In genomic region chr9:36112516-36112915, GRCh38 we compare ENCODE assay signal across 22 cellular contexts. TPM values are rescaled to one million over a fixed set of nuclear protein-coding genes. Genes with fewer than 3 reads are reported as not detected.
DNase-seq lines count a peak whose midpoint lies in the region; ATAC-seq and TF ChIP-seq lines count a peak whose summit lies in the region.
"Had no signal": no experiment of that assay in that cellular context is flagged by ENCODE, and none has a peak within 500 bp of the region (broad histone marks: within the 10 kb centered on the region; RNA-seq: fewer than 3 reads in every experiment).

No MANE protein-coding gene starts in this region.

- POLR2A ChIA-PET in activated CD4-positive, alpha-beta T cell treated with anti-CD3 and anti-CD28 coated beads for 36 hours (lab: Charles Lee) = no interaction called here

- no CpG with 5 or more reads among the region's 3 CpGs for WGBS in mesendoderm (ENCODE audit: extremely low coverage, insufficient coverage, low lambda C conversion rate)
- no CpG with 5 or more reads among the region's 3 CpGs for WGBS in neuronal stem cell (ENCODE audit: extremely low coverage in 2 of 2, insufficient read length in 2 of 2, insufficient replicate concordance in 1 of 2), 2 donors

- H3K27ac Mint-ChIP-seq in activated CD4-positive, alpha-beta T cell treated with anti-CD3 and anti-CD28 coated beads for 36 hours = no peak overlapping the region

- no peak overlapping the region for H2BK15ac ChIP-seq in mesendoderm (replicated peaks; ENCODE audit: low read depth)
- H2BK15ac ChIP-seq in neuronal stem cell (ENCODE audit: low read length) = no peak overlapping the region

- no peak overlapping the region for H3K9ac ChIP-seq in mesendoderm (ENCODE audit: low read length)
- no peak overlapping the region for H3K9ac ChIP-seq in neuronal stem cell (ENCODE audit: low read depth, low read length, poor library complexity)
- H3K9ac ChIP-seq: GM23248 had no signal

- H3K27me3 ChIP-seq in cardiac muscle cell (no peaks in the 10 kb centered on the region), mesendoderm (ENCODE audit: insufficient read depth, low read length, poor library complexity) (no peaks in the 10 kb centered on the region), neuronal stem cell (ENCODE audit: control insufficient read depth in 3 of 3, insufficient read depth in 3 of 3, low read depth in 1 of 3, low read length in 3 of 3) (no peaks in the 10 kb centered on the region)

- H3K4me3 Mint-ChIP-seq in activated CD4-positive, alpha-beta T cell treated with anti-CD3 and anti-CD28 coated beads for 36 hours = no peak overlapping the region
- H3K4me3 Mint-ChIP-seq: CD4-positive, alpha-beta memory T cell had no signal

- H3K27me3 Mint-ChIP-seq in activated CD4-positive, alpha-beta T cell treated with anti-CD3 and anti-CD28 coated beads for 36 hours = no peaks in the 10 kb centered on the region
- H3K27me3 Mint-ChIP-seq: CD4-positive, alpha-beta memory T cell had no signal

- no peaks in the 10 kb centered on the region for H3K9me3 Mint-ChIP-seq in activated CD4-positive, alpha-beta T cell treated with anti-CD3 and anti-CD28 coated beads for 36 hours (ENCODE audit: low read depth)
- H3K9me3 Mint-ChIP-seq: CD4-positive, alpha-beta memory T cell had no signal

- CTCF ChIA-PET in activated CD4-positive, alpha-beta T cell treated with anti-CD3 and anti-CD28 coated beads for 36 hours (lab: Charles Lee) = interaction anchor here (0.7 to 12.5 kb wide), 4 partner anchors 10 to 106 kb away, joined by 3 to 94 read pairs (median 5); no protein-coding TSS in a partner anchor

- no peak overlapping the region for H3K4me3 ChIP-seq in cardiac muscle cell
- H3K4me3 ChIP-seq in mesendoderm (ENCODE audit: low read length) = no peak overlapping the region
- H3K4me3 ChIP-seq in neuronal stem cell (ENCODE audit: low read length in 2 of 2) = no peak overlapping the region
- H3K4me3 ChIP-seq: A549, GM12878, GM23248 had no signal

- peaks cover 10% of the 10 kb centered on the region for H3K4me1 Mint-ChIP-seq in activated CD4-positive, alpha-beta T cell treated with anti-CD3 and anti-CD28 coated beads for 36 hours

- no peak overlapping the region for H2BK12ac ChIP-seq in neuronal stem cell (ENCODE audit: low read length)

- no peak overlapping the region for H2BK120ac ChIP-seq in mesendoderm (ENCODE audit: low read depth, low read length)
- H2BK120ac ChIP-seq in neuronal stem cell (ENCODE audit: low read depth, low read length) = no peak overlapping the region

- peak overlapping the region; percentile 32 for H3K27ac ChIP-seq in cardiac muscle cell
- H3K27ac ChIP-seq in mesendoderm (ENCODE audit: low read depth, low read length) = no peak overlapping the region
- H3K27ac ChIP-seq in neuronal stem cell (replicated peaks; ENCODE audit: low read length) = peak overlapping the region; percentile 18
- H3K27ac ChIP-seq: A549, GM23248 had no signal

- H2BK5ac ChIP-seq in mesendoderm (ENCODE audit: low read length) = no peak overlapping the region
- no peak overlapping the region for H2BK5ac ChIP-seq in neuronal stem cell (ENCODE audit: low read length)

- H2AFZ ChIP-seq in neuronal stem cell (ENCODE audit: low read length) = no peak overlapping the region
- H2AFZ ChIP-seq: GM23248 had no signal

- TF ChIP-seq CTCF in cardiac muscle cell (IDR thresholded peaks at IDR 0.05; ENCODE audit: low read depth, low read length) = no peak

- intact Hi-C loops in activated CD4-positive, alpha-beta T cell treated with anti-CD3 and anti-CD28 coated beads for 36 hours (cut with DNase I, micrococcal nuclease) = no loop called here
- intact Hi-C loops in Right ventricle myocardium superior (cut with DNase I) (no loop called here), posterior vena cava (cut with DNase I) (no loop called here)

- DNase-seq in activated CD4-positive, alpha-beta T cell treated with anti-CD3 and anti-CD28 coated beads for 36 hours = no peak
- no peak for DNase-seq in activated CD4-positive, alpha-beta T cell treated with anti-CD3 and anti-CD28 coated beads, Interleukin-2, amount 50 U/mL, for 48 hours
- DNase-seq in cardiac muscle cell (ENCODE audit: low read depth in 1 of 2, low spot score in 1 of 2) (no peak), Right ventricle myocardium superior (no peak), mesendoderm (peak; percentile 18), neuronal stem cell (ENCODE audit: low spot score) (no peak), posterior vena cava (ENCODE audit: low spot score) (no peak), AG08395 (ENCODE audit: low spot score) (no peak)
- DNase-seq: 8988T; ACHN; C1 segment of cervical spinal cord; Calu3; CD4-positive, alpha-beta memory T cell; COR-L47; DMS53; EL; GDM1; GM23248; H7; HCEC 1CT had no signal

- H2AK5ac ChIP-seq in mesendoderm (ENCODE audit: low read length) (no peak overlapping the region), neuronal stem cell (ENCODE audit: low read depth, low read length) (no peak overlapping the region)

- H3K56ac ChIP-seq in mesendoderm (ENCODE audit: low read length) = no peak overlapping the region

- no peak overlapping the region for H3K4ac ChIP-seq in mesendoderm (ENCODE audit: low read depth, low read length)
- H3K4ac ChIP-seq in neuronal stem cell (ENCODE audit: low read length) = no peak overlapping the region

- H3K9me3 ChIP-seq in cardiac muscle cell (ENCODE audit: low read depth) = no peaks in the 10 kb centered on the region
- H3K9me3 ChIP-seq in neuronal stem cell (replicated peaks in 1 of 2; ENCODE audit: control insufficient read depth in 2 of 2, insufficient read depth in 1 of 2, low read depth in 1 of 2, low read length in 2 of 2) = no peaks in the 10 kb centered on the region
- H3K9me3 ChIP-seq: A549 had no signal

- H4K91ac ChIP-seq in neuronal stem cell (ENCODE audit: low read depth, low read length, poor library complexity) = no peak overlapping the region

- H4K8ac ChIP-seq in mesendoderm (ENCODE audit: low read depth, low read length) = no peak overlapping the region
- no peak overlapping the region for H4K8ac ChIP-seq in neuronal stem cell (ENCODE audit: low read depth, low read length)

- ATAC-seq in activated CD4-positive, alpha-beta T cell treated with anti-CD3 and anti-CD28 coated beads for 36 hours = peak; percentile 39
- no peak for ATAC-seq in Right ventricle myocardium superior (ENCODE audit: poor library complexity)
- ATAC-seq: A549, GM12878 had no signal

- H3K36me3 ChIP-seq in cardiac muscle cell = no peaks in the 10 kb centered on the region
- no peaks in the 10 kb centered on the region for H3K36me3 ChIP-seq in mesendoderm (ENCODE audit: control insufficient read depth, insufficient read depth, low read length)
- H3K36me3 ChIP-seq in neuronal stem cell (replicated peaks in 1 of 2; ENCODE audit: control insufficient read depth in 2 of 2, insufficient read depth in 2 of 2, low read length in 2 of 2) = peaks cover 0 to 36% of the 10 kb centered on the region in 2 donors

- H4K5ac ChIP-seq in mesendoderm (ENCODE audit: low read length) = no peak overlapping the region

- H3K79me1 ChIP-seq in mesendoderm (ENCODE audit: low read length) = no peaks in the 10 kb centered on the region
- H3K79me1 ChIP-seq in neuronal stem cell (ENCODE audit: low read depth, low read length) = no peaks in the 10 kb centered on the region

- H3K18ac ChIP-seq in mesendoderm (ENCODE audit: low read length) = no peak overlapping the region
- no peak overlapping the region for H3K18ac ChIP-seq in neuronal stem cell (ENCODE audit: low read length)

- H3K4me2 ChIP-seq in mesendoderm (ENCODE audit: low read length) = no peak overlapping the region
- H3K4me2 ChIP-seq in neuronal stem cell (ENCODE audit: insufficient read depth, low read length, poor library complexity, severe bottlenecking) = no peak overlapping the region
- H3K4me2 ChIP-seq: A549 had no signal

- no peak overlapping the region for H3K14ac ChIP-seq in neuronal stem cell (ENCODE audit: low read length)

- H3K23ac ChIP-seq in mesendoderm (ENCODE audit: low read length) (no peak overlapping the region), neuronal stem cell (ENCODE audit: low read depth, low read length, poor library complexity) (no peak overlapping the region)

- H3K4me1 ChIP-seq in cardiac muscle cell (ENCODE audit: low read depth) (no peaks in the 10 kb centered on the region), mesendoderm (ENCODE audit: control insufficient read depth, low read depth, low read length) (peaks cover 2% of the 10 kb centered on the region), neuronal stem cell (ENCODE audit: control insufficient read depth in 2 of 2, insufficient read depth in 1 of 2, low read depth in 1 of 2, low read length in 2 of 2) (peaks cover 7% of the 10 kb centered on the region in 2 donors)
- H3K4me1 ChIP-seq: A549 had no signal

- H3K79me2 ChIP-seq in mesendoderm (ENCODE audit: control insufficient read depth, insufficient read depth, low read length) = no peaks in the 10 kb centered on the region

- no peaks in the 10 kb centered on the region for H3K36me3 Mint-ChIP-seq in activated CD4-positive, alpha-beta T cell treated with anti-CD3 and anti-CD28 coated beads for 36 hours (ENCODE audit: low read depth)

RNA-seq across cellular contexts. Expression of gene GLIPR2, which starts 24.0 kb away (rescaled TPM):
- 10 to 100 TPM; 13.7 to 18.4 TPM for total RNA-seq in activated CD4-positive, alpha-beta T cell treated with anti-CD3 and anti-CD28 coated beads for 36 hours
- total RNA-seq in cardiac muscle cell (3.2 and 8.6 TPM in 2 replicates), Right ventricle myocardium superior (6.7 TPM), posterior vena cava (10 to 100 TPM; 52.2 to 74.9 TPM)
- 9.2 and 15.1 TPM in 2 replicates for polyA plus RNA-seq in cardiac muscle cell
- polyA plus RNA-seq in mesendoderm (2013, experiment 1 of 2) = 9.8 TPM
- 10.0 TPM for polyA plus RNA-seq in mesendoderm (2013, experiment 2 of 2)
- 29.4 TPM for polyA plus RNA-seq in neuronal stem cell (2013, experiment 1 of 2)
- 30.0 TPM for polyA plus RNA-seq in neuronal stem cell (2013, experiment 2 of 2)

RNA-seq across cellular contexts. Expression of gene CCIN, which starts 56.7 kb away (rescaled TPM):
- not detected for total RNA-seq in activated CD4-positive, alpha-beta T cell treated with anti-CD3 and anti-CD28 coated beads for 36 hours
- total RNA-seq in cardiac muscle cell = 0.39 TPM in 1 of 2 replicates, not detected in the other
- not detected in 2 replicates for polyA plus RNA-seq in cardiac muscle cell
- total RNA-seq in Right ventricle myocardium superior = not detected
- 0.44 TPM for polyA plus RNA-seq in mesendoderm (2013, experiment 1 of 2)
- polyA plus RNA-seq in mesendoderm (2013, experiment 2 of 2) = 0.56 TPM
- polyA plus RNA-seq in neuronal stem cell (2013, experiment 1 of 2) = 0.03 TPM
- polyA plus RNA-seq in neuronal stem cell (2013, experiment 2 of 2) = 0.03 TPM
- 1 to 10 TPM; 2.0 to 2.5 TPM for total RNA-seq in posterior vena cava
- total RNA-seq: Calu3; CD4-positive, alpha-beta memory T cell; GM12878 had no signal
- polyA plus RNA-seq: A549; CD4-positive, alpha-beta memory T cell; GM12878 had no signal
